Comparison of ENCODE assay signal across 8 cellular contexts in genomic region chr6:39934060-39934757, GRCh38. TPM values are rescaled to one million over a fixed set of nuclear protein-coding genes. Genes with fewer than 3 reads are reported as not detected.
DNase-seq lines count a peak whose midpoint lies in the region; ATAC-seq and TF ChIP-seq lines count a peak whose summit lies in the region.

MOCS1 (minus strand) TSS chr6:39934462; CDS start chr6:39934417, 45 bp downstream.

- no peaks in the 10 kb centered on the region for H3K4me1 ChIP-seq in foreskin keratinocyte

- H3K27ac Mint-ChIP-seq in activated naive CD4-positive, alpha-beta T cell treated with anti-CD3 and anti-CD28 coated beads for 36 hours: no peak within 1 kb of the TSS
- H3K27ac Mint-ChIP-seq in naive B cell: peak within 1 kb of the TSS in 3 of 6 donors; percentile 47 to 66 (median 49)
- H3K27ac Mint-ChIP-seq in stimulated activated naive CD8-positive, alpha-beta T cell treated with anti-CD3 and anti-CD28 coated beads, Interleukin-15, Interleukin-2, amounts not matched to agents 100 ng/mL and 50 ng/mL, for 24 hours: peak within 1 kb of the TSS; percentile 51

- H3K36me3 Mint-ChIP-seq in activated naive CD4-positive, alpha-beta T cell treated with anti-CD3 and anti-CD28 coated beads for 36 hours (ENCODE audit: low read depth): no peaks in the 10 kb centered on the region
- H3K36me3 Mint-ChIP-seq in naive B cell: no peaks in the 10 kb centered on the region
- no peaks in the 10 kb centered on the region for H3K36me3 Mint-ChIP-seq in stimulated activated naive CD8-positive, alpha-beta T cell treated with anti-CD3 and anti-CD28 coated beads, Interleukin-15, Interleukin-2, amounts not matched to agents 100 ng/mL and 50 ng/mL, for 24 hours (ENCODE audit: low read depth)

- no peak within 1 kb of the TSS for H3K27ac ChIP-seq in foreskin keratinocyte

- peak within 1 kb of the TSS; percentile 78 for H3K4me3 Mint-ChIP-seq in activated naive CD4-positive, alpha-beta T cell treated with anti-CD3 and anti-CD28 coated beads for 36 hours
- H3K4me3 Mint-ChIP-seq in naive B cell: peak within 1 kb of the TSS; percentile 58 to 86 (median 74)
- H3K4me3 Mint-ChIP-seq in stimulated activated naive CD8-positive, alpha-beta T cell treated with anti-CD3 and anti-CD28 coated beads, Interleukin-15, Interleukin-2, amounts not matched to agents 100 ng/mL and 50 ng/mL, for 24 hours: peak within 1 kb of the TSS; percentile 76

- H3K9me3 Mint-ChIP-seq in activated naive CD4-positive, alpha-beta T cell treated with anti-CD3 and anti-CD28 coated beads for 36 hours: no peaks in the 10 kb centered on the region
- peaks cover 0 to 2% (median 0%) of the 10 kb centered on the region in 7 donors for H3K9me3 Mint-ChIP-seq in naive B cell
- no peaks in the 10 kb centered on the region for H3K9me3 Mint-ChIP-seq in stimulated activated naive CD8-positive, alpha-beta T cell treated with anti-CD3 and anti-CD28 coated beads, Interleukin-15, Interleukin-2, amounts not matched to agents 100 ng/mL and 50 ng/mL, for 24 hours

- DNase-seq in GM10266 (ENCODE audit: extremely low spot score) (peak; percentile 39), NCI-H526 treated with DMSO at 0.1 percent for 48 hours (lab: John Stamatoyannopoulos, UW) (peak; percentile 24), foreskin keratinocyte (no peak), naive B cell (no peak)
- peak; percentile 53 for DNase-seq in activated naive CD4-positive, alpha-beta T cell treated with anti-CD3 and anti-CD28 coated beads for 36 hours

- peaks cover 3% of the 10 kb centered on the region for H3K27me3 Mint-ChIP-seq in activated naive CD4-positive, alpha-beta T cell treated with anti-CD3 and anti-CD28 coated beads for 36 hours (ENCODE audit: low read depth)
- peaks cover 41 to 81% (median 67%) of the 10 kb centered on the region in 3 donors for H3K27me3 Mint-ChIP-seq in naive B cell
- peaks cover 24% of the 10 kb centered on the region for H3K27me3 Mint-ChIP-seq in stimulated activated naive CD8-positive, alpha-beta T cell treated with anti-CD3 and anti-CD28 coated beads, Interleukin-15, Interleukin-2, amounts not matched to agents 100 ng/mL and 50 ng/mL, for 24 hours

- CTCF ChIA-PET in activated naive CD4-positive, alpha-beta T cell treated with anti-CD3 and anti-CD28 coated beads for 36 hours (lab: Charles Lee): no interaction called here

- peaks cover 13% of the 10 kb centered on the region for H3K4me1 Mint-ChIP-seq in activated naive CD4-positive, alpha-beta T cell treated with anti-CD3 and anti-CD28 coated beads for 36 hours (ENCODE audit: low read depth)
- H3K4me1 Mint-ChIP-seq in naive B cell: peaks cover 4 to 9% (median 7%) of the 10 kb centered on the region in 3 donors
- H3K4me1 Mint-ChIP-seq in stimulated activated naive CD8-positive, alpha-beta T cell treated with anti-CD3 and anti-CD28 coated beads, Interleukin-15, Interleukin-2, amounts not matched to agents 100 ng/mL and 50 ng/mL, for 24 hours (ENCODE audit: low read depth): peaks cover 14% of the 10 kb centered on the region

- ATAC-seq in foreskin keratinocyte (peak; percentile 85), naive B cell (ENCODE audit: low read depth in 2 of 2) (peak; percentile 21 to 48), GM21390 (IDR thresholded peaks at IDR 0.05; ENCODE audit: unreplicated experiment) (no peak), HG03432 (IDR thresholded peaks at IDR 0.05; ENCODE audit: unreplicated experiment) (no peak)

- TF ChIP-seq CTCF in GM10266 (IDR thresholded peaks at IDR 0.05; ENCODE audit: control insufficient read depth, insufficient read depth, low read depth, missing control alignments) (no peak), foreskin keratinocyte (conservative IDR thresholded peaks at IDR 0.05) (no peak)

- peaks cover 7% of the 10 kb centered on the region for H3K27me3 ChIP-seq in foreskin keratinocyte

- intact Hi-C loops in activated naive CD4-positive, alpha-beta T cell treated with anti-CD3 and anti-CD28 coated beads for 36 hours (cut with micrococcal nuclease): no loop called here

RNA-seq across cellular contexts. Expression of gene MOCS1, which starts in this region (rescaled TPM):
- total RNA-seq in activated naive CD4-positive, alpha-beta T cell treated with anti-CD3 and anti-CD28 coated beads for 36 hours: 1 to 10 TPM; 1.2 TPM
- 4.0 and 4.6 TPM in 2 replicates for total RNA-seq in foreskin keratinocyte
- polyA plus RNA-seq in foreskin keratinocyte (3.2 and 3.8 TPM in 2 replicates), naive B cell (ENCODE audit: low read depth in 6 of 6) (1 to 10 TPM in 1 of 6 donors, under 1 TPM in 2, not detected in 3; 0.13 to 2.6 (median 0.42) TPM)

Comparison
In these comparisons a context has a peak if more than half of its experiments do, and no peak if none do; other contexts are left out.
1. DNase-seq: peak in GM10266 (single experiment), NCI-H526 treated with DMSO at 0.1 percent for 48 hours (single experiment) and activated naive CD4-positive, alpha-beta T cell treated with anti-CD3 and anti-CD28 coated beads for 36 hours (single experiment); none in foreskin keratinocyte (0 of 2) and naive B cell (single experiment).
2. ATAC-seq: peak in foreskin keratinocyte (single experiment) and naive B cell (2 of 2); none in GM21390 (single experiment) and HG03432 (single experiment).
3. Peak in every context shown above with its lines, with median percentiles within 50 percentile points of each other: H3K4me3 Mint-ChIP-seq.